In the genomic region with DNA sequence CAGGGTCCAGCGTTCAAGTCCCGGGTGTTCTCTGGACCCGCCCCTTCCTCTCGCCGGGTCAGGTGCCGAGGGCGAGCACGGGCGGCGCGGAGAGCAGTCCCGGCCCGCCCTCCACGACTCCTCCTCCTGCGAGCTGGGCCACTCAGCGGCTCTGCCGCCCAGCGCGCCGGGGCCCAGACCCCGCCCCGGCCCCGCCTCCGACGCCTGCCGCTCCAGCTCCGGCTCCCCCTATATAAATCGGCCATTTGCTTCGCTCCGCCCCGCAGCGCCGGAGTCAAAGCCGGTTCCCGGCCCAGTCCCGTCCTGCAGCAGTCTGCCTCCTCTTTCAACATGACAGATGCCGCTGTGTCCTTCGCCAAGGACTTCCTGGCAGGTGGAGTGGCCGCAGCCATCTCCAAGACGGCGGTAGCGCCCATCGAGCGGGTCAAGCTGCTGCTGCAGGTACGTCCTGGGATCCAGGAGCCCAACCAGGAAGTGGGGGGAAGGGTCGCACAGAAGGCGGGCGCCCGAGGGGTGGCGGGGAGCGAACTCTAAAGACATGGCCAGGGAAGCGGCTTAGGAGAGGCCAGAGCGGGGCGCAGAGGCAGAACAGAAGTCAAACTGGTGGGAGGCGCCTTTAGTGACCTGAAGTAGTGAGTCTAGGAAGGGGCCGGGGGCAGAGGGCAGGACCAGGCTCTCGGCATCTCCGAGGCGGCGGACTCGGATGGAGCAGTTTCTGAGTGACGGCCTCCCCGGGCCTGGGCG, we compare ENCODE assay signal across 1 cellular context.
TF ChIP-seq lines count a peak whose summit lies in the region.

A gene (plus strand): TSS at position 259 of the 744 bp plus-strand sequence. CDS start 72 bp downstream, at position 331.

TF ChIP-seq in K562, 482 proteins besides CTCF, POLR2A, EP300 and RAD21 (continued from another document and continues in another):
- TF ChIP-seq, protein P1, sequence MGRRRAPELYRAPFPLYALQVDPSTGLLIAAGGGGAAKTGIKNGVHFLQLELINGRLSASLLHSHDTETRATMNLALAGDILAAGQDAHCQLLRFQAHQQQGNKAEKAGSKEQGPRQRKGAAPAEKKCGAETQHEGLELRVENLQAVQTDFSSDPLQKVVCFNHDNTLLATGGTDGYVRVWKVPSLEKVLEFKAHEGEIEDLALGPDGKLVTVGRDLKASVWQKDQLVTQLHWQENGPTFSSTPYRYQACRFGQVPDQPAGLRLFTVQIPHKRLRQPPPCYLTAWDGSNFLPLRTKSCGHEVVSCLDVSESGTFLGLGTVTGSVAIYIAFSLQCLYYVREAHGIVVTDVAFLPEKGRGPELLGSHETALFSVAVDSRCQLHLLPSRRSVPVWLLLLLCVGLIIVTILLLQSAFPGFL (CRISPR knock-in tag; IDR thresholded peaks at IDR 0.05) = no peak
- TF ChIP-seq, protein P2, sequence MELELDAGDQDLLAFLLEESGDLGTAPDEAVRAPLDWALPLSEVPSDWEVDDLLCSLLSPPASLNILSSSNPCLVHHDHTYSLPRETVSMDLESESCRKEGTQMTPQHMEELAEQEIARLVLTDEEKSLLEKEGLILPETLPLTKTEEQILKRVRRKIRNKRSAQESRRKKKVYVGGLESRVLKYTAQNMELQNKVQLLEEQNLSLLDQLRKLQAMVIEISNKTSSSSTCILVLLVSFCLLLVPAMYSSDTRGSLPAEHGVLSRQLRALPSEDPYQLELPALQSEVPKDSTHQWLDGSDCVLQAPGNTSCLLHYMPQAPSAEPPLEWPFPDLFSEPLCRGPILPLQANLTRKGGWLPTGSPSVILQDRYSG (tag; conservative IDR thresholded peaks at IDR 0.05; ENCODE audit: low read depth) = no peak
- peak in 1 of 2 experiments; percentile 38; a peak in 1 of 4 replicates for TF ChIP-seq HDAC1 (IDR thresholded peaks at IDR 0.05)
- TF ChIP-seq ATF7 (IDR thresholded peaks at IDR 0.05) = peak; percentile 65; the same call in 1 of the 2 replicates
- peak; percentile 31; the same call in 1 of the 2 replicates for TF ChIP-seq GABPB1 (CRISPR knock-in tag; IDR thresholded peaks at IDR 0.05)
- TF ChIP-seq, protein P3, sequence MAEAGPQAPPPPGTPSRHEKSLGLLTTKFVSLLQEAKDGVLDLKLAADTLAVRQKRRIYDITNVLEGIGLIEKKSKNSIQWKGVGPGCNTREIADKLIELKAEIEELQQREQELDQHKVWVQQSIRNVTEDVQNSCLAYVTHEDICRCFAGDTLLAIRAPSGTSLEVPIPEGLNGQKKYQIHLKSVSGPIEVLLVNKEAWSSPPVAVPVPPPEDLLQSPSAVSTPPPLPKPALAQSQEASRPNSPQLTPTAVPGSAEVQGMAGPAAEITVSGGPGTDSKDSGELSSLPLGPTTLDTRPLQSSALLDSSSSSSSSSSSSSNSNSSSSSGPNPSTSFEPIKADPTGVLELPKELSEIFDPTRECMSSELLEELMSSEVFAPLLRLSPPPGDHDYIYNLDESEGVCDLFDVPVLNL (CRISPR knock-in tag; IDR thresholded peaks at IDR 0.05; ENCODE audit: low read depth) = no peak
- TF ChIP-seq TCF7L2 (IDR thresholded peaks at IDR 0.05; ENCODE audit: low read depth, low read length) = no peak
- TF ChIP-seq GABPA (tag; conservative IDR thresholded peaks at IDR 0.05; ENCODE audit: low read depth) = no peak
- TF ChIP-seq CCAR2 (IDR thresholded peaks at IDR 0.05; ENCODE audit: low read depth, low read length) = no peak
- no peak for TF ChIP-seq NR2C2 (CRISPR knock-in tag; IDR thresholded peaks at IDR 0.05)
- TF ChIP-seq NR2C2 (tag; IDR thresholded peaks at IDR 0.05) = peak; percentile 30; the same call in 1 of the 2 replicates
- TF ChIP-seq, protein P4, sequence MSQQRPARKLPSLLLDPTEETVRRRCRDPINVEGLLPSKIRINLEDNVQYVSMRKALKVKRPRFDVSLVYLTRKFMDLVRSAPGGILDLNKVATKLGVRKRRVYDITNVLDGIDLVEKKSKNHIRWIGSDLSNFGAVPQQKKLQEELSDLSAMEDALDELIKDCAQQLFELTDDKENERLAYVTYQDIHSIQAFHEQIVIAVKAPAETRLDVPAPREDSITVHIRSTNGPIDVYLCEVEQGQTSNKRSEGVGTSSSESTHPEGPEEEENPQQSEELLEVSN (IDR thresholded peaks at IDR 0.05; ENCODE audit: borderline replicate concordance in 1 of 2, extremely low read depth in 1 of 2, insufficient read depth in 1 of 2, insufficient read length in 1 of 2, low read depth in 1 of 2, low read length in 1 of 2, poor library complexity in 1 of 2, severe bottlenecking in 1 of 2) = peak; percentile 95 to 100
- peak; percentile 66 for TF ChIP-seq TAF9B (IDR thresholded peaks at IDR 0.05; ENCODE audit: partially characterized antibody)
- TF ChIP-seq U2AF1 (optimal IDR thresholded peaks at IDR 0.05; ENCODE audit: low read depth, low read length) = no peak
- TF ChIP-seq HDGF (IDR thresholded peaks at IDR 0.05) = no peak
- TF ChIP-seq, protein P5, sequence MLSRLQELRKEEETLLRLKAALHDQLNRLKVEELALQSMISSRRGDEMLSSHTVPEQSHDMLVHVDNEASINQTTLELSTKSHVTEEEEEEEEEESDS (CRISPR knock-in tag; IDR thresholded peaks at IDR 0.05) = no peak
- no peak for TF ChIP-seq RBM34 (IDR thresholded peaks at IDR 0.05; ENCODE audit: borderline replicate concordance, insufficient read depth, low read length)
- no peak for TF ChIP-seq ZBTB17 (CRISPR knock-in tag; IDR thresholded peaks at IDR 0.05)
- TF ChIP-seq, protein P6, sequence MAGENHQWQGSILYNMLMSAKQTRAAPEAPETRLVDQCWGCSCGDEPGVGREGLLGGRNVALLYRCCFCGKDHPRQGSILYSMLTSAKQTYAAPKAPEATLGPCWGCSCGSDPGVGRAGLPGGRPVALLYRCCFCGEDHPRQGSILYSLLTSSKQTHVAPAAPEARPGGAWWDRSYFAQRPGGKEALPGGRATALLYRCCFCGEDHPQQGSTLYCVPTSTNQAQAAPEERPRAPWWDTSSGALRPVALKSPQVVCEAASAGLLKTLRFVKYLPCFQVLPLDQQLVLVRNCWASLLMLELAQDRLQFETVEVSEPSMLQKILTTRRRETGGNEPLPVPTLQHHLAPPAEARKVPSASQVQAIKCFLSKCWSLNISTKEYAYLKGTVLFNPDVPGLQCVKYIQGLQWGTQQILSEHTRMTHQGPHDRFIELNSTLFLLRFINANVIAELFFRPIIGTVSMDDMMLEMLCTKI (IDR thresholded peaks at IDR 0.05; ENCODE audit: partially characterized antibody) = no peak
- no peak for TF ChIP-seq ZNF699 (CRISPR knock-in tag; IDR thresholded peaks at IDR 0.05; ENCODE audit: insufficient replicate concordance)
- TF ChIP-seq ELF1 (tag; IDR thresholded peaks at IDR 0.05) = no peak; the same call in 1 of the 2 replicates
- no peak for TF ChIP-seq ZNF12 (CRISPR knock-in tag; IDR thresholded peaks at IDR 0.05)
- peak; percentile 37; the same call in 1 of the 2 replicates for TF ChIP-seq RB1 (IDR thresholded peaks at IDR 0.05; ENCODE audit: low read depth)
- TF ChIP-seq RBM15 (IDR thresholded peaks at IDR 0.05; ENCODE audit: insufficient read depth, low read length) = no peak
- TF ChIP-seq, protein P7, sequence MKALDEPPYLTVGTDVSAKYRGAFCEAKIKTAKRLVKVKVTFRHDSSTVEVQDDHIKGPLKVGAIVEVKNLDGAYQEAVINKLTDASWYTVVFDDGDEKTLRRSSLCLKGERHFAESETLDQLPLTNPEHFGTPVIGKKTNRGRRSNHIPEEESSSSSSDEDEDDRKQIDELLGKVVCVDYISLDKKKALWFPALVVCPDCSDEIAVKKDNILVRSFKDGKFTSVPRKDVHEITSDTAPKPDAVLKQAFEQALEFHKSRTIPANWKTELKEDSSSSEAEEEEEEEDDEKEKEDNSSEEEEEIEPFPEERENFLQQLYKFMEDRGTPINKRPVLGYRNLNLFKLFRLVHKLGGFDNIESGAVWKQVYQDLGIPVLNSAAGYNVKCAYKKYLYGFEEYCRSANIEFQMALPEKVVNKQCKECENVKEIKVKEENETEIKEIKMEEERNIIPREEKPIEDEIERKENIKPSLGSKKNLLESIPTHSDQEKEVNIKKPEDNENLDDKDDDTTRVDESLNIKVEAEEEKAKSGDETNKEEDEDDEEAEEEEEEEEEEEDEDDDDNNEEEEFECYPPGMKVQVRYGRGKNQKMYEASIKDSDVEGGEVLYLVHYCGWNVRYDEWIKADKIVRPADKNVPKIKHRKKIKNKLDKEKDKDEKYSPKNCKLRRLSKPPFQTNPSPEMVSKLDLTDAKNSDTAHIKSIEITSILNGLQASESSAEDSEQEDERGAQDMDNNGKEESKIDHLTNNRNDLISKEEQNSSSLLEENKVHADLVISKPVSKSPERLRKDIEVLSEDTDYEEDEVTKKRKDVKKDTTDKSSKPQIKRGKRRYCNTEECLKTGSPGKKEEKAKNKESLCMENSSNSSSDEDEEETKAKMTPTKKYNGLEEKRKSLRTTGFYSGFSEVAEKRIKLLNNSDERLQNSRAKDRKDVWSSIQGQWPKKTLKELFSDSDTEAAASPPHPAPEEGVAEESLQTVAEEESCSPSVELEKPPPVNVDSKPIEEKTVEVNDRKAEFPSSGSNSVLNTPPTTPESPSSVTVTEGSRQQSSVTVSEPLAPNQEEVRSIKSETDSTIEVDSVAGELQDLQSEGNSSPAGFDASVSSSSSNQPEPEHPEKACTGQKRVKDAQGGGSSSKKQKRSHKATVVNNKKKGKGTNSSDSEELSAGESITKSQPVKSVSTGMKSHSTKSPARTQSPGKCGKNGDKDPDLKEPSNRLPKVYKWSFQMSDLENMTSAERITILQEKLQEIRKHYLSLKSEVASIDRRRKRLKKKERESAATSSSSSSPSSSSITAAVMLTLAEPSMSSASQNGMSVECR (CRISPR knock-in tag; IDR thresholded peaks at IDR 0.05) = peak; percentile 4; the same call in 1 of the 2 replicates
- TF ChIP-seq, protein P8, sequence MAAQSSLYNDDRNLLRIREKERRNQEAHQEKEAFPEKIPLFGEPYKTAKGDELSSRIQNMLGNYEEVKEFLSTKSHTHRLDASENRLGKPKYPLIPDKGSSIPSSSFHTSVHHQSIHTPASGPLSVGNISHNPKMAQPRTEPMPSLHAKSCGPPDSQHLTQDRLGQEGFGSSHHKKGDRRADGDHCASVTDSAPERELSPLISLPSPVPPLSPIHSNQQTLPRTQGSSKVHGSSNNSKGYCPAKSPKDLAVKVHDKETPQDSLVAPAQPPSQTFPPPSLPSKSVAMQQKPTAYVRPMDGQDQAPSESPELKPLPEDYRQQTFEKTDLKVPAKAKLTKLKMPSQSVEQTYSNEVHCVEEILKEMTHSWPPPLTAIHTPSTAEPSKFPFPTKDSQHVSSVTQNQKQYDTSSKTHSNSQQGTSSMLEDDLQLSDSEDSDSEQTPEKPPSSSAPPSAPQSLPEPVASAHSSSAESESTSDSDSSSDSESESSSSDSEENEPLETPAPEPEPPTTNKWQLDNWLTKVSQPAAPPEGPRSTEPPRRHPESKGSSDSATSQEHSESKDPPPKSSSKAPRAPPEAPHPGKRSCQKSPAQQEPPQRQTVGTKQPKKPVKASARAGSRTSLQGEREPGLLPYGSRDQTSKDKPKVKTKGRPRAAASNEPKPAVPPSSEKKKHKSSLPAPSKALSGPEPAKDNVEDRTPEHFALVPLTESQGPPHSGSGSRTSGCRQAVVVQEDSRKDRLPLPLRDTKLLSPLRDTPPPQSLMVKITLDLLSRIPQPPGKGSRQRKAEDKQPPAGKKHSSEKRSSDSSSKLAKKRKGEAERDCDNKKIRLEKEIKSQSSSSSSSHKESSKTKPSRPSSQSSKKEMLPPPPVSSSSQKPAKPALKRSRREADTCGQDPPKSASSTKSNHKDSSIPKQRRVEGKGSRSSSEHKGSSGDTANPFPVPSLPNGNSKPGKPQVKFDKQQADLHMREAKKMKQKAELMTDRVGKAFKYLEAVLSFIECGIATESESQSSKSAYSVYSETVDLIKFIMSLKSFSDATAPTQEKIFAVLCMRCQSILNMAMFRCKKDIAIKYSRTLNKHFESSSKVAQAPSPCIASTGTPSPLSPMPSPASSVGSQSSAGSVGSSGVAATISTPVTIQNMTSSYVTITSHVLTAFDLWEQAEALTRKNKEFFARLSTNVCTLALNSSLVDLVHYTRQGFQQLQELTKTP (IDR thresholded peaks at IDR 0.05; ENCODE audit: low read depth in 1 of 2, partially characterized antibody in 2 of 2) = peak in 1 of 2 experiments; percentile 30
- TF ChIP-seq TBL1XR1 (IDR thresholded peaks at IDR 0.05; ENCODE audit: low read length in 2 of 2) = no peak
- peak; percentile 42 for TF ChIP-seq RBM39 (optimal IDR thresholded peaks at IDR 0.05; ENCODE audit: low read depth, low read length)
- no peak for TF ChIP-seq POLR3G (IDR thresholded peaks at IDR 0.05; ENCODE audit: extremely low read depth, insufficient read length, insufficient replicate concordance)
- TF ChIP-seq NCOA4 (IDR thresholded peaks at IDR 0.05; ENCODE audit: partially characterized antibody) = no peak
- TF ChIP-seq TAF15 (IDR thresholded peaks at IDR 0.05; ENCODE audit: low read depth, low read length) = no peak
- TF ChIP-seq ZNF551 (CRISPR knock-in tag; IDR thresholded peaks at IDR 0.05) = no peak
- no peak; the same call in 1 of the 2 replicates for TF ChIP-seq ELF2 (CRISPR knock-in tag; IDR thresholded peaks at IDR 0.05)
- TF ChIP-seq ZNF408 (CRISPR knock-in tag; IDR thresholded peaks at IDR 0.05; ENCODE audit: low read depth) = no peak
- TF ChIP-seq, protein P9, sequence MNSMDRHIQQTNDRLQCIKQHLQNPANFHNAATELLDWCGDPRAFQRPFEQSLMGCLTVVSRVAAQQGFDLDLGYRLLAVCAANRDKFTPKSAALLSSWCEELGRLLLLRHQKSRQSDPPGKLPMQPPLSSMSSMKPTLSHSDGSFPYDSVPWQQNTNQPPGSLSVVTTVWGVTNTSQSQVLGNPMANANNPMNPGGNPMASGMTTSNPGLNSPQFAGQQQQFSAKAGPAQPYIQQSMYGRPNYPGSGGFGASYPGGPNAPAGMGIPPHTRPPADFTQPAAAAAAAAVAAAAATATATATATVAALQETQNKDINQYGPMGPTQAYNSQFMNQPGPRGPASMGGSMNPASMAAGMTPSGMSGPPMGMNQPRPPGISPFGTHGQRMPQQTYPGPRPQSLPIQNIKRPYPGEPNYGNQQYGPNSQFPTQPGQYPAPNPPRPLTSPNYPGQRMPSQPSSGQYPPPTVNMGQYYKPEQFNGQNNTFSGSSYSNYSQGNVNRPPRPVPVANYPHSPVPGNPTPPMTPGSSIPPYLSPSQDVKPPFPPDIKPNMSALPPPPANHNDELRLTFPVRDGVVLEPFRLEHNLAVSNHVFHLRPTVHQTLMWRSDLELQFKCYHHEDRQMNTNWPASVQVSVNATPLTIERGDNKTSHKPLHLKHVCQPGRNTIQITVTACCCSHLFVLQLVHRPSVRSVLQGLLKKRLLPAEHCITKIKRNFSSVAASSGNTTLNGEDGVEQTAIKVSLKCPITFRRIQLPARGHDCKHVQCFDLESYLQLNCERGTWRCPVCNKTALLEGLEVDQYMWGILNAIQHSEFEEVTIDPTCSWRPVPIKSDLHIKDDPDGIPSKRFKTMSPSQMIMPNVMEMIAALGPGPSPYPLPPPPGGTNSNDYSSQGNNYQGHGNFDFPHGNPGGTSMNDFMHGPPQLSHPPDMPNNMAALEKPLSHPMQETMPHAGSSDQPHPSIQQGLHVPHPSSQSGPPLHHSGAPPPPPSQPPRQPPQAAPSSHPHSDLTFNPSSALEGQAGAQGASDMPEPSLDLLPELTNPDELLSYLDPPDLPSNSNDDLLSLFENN (IDR thresholded peaks at IDR 0.05; ENCODE audit: low read depth in 2 of 2, low read length in 2 of 2) = no peak; a peak in 1 of 4 replicates
- TF ChIP-seq KDM5B (IDR thresholded peaks at IDR 0.05; ENCODE audit: insufficient replicate concordance, low read depth, low read length) = peak; percentile 93
- TF ChIP-seq SAFB (IDR thresholded peaks at IDR 0.05; ENCODE audit: borderline replicate concordance, low read depth, low read length) = no peak
- TF ChIP-seq, protein P10, sequence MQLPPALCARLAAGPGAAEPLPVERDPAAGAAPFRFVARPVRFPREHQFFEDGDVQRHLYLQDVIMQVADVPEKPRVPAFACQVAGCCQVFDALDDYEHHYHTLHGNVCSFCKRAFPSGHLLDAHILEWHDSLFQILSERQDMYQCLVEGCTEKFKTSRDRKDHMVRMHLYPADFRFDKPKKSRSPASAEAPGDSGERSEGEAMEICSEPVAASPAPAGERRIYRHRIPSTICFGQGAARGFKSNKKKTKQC (CRISPR knock-in tag; IDR thresholded peaks at IDR 0.05) = 0 out of 2 replicates have a peak, but pooled peaks have one; percentile 51
- peak; percentile 46 for TF ChIP-seq CREB1 (IDR thresholded peaks at IDR 0.05)
- no peak for TF ChIP-seq CREB1 (CRISPR knock-in tag; IDR thresholded peaks at IDR 0.05)
